In the genomic region with DNA sequence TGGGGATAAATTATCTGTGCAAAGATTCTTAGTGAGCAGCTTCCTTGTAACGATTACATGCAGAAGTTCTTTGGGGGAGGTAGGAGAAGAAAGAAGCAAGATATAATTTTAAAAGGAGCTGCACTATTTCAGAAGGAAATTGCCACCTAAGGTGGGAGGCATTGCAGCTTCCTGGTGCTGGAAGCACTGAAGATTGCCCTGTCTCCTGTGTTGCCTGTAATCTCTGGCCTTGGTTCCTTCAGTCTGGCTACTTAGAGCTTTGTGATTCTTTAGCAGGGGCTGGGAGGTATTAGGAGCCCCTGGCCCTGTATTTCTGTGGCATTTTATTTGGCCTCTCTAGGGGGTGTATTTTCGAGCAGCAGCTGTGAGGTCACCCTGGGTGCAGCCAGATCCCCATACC, we compare ENCODE assay signal across 23 cellular contexts. TPM values are rescaled to one million over a fixed set of nuclear protein-coding genes. Genes with fewer than 3 reads are reported as not detected.
DNase-seq lines count a peak whose midpoint lies in the region; ATAC-seq and TF ChIP-seq lines count a peak whose summit lies in the region.
"Had no signal": no experiment of that assay in that cellular context is flagged by ENCODE, and none has a peak within 500 bp of the region (broad histone marks: within the 10 kb centered on the region; RNA-seq: fewer than 3 reads in every experiment).

No MANE protein-coding gene starts in this region.

- no peaks in the 10 kb centered on the region for H3K79me2 ChIP-seq in neural progenitor cell (ENCODE audit: low read depth)

- no peaks in the 10 kb centered on the region for H3F3A ChIP-seq in neural progenitor cell (ENCODE audit: low read depth)

- H3K27ac ChIP-seq in caudate nucleus (ENCODE audit: low read depth, low read length) (peak overlapping the region; percentile 77), neural progenitor cell (no peak overlapping the region), lower lobe of right lung (no peak overlapping the region)

- H3K4me1 ChIP-seq in neural progenitor cell: peaks cover 13% of the 10 kb centered on the region
- no peaks in the 10 kb centered on the region for H3K4me1 ChIP-seq in lower lobe of right lung
- H3K4me1 ChIP-seq: BE2C, HAP-1 had no signal

- intact Hi-C loops in lower lobe of right lung (cut with DNase I): no loop called here

- peaks cover 12% of the 10 kb centered on the region for H3K4me1 Mint-ChIP-seq in neural progenitor cell
- H3K4me1 Mint-ChIP-seq: CD4-positive, CD25-positive, alpha-beta regulatory T cell; CD8-positive, alpha-beta memory T cell; IgD-negative memory B cell had no signal

- no peak for TF ChIP-seq CTCF in neural progenitor cell (IDR thresholded peaks at IDR 0.05)
- no peak for TF ChIP-seq CTCF in lower lobe of right lung (IDR thresholded peaks at IDR 0.05)

- ATAC-seq in HG02763 (IDR thresholded peaks at IDR 0.05; ENCODE audit: unreplicated experiment) (no peak), lower lobe of right lung (no peak), HG02588 (IDR thresholded peaks at IDR 0.05; ENCODE audit: unreplicated experiment) (no peak)
- ATAC-seq: GM12878, HepG2 had no signal

- no peak overlapping the region for H2AFZ ChIP-seq in neural progenitor cell (replicated peaks)

- no peak overlapping the region for H3K4me2 ChIP-seq in neural progenitor cell

- H3K27me3 ChIP-seq in neural progenitor cell (no peaks in the 10 kb centered on the region), lower lobe of right lung (ENCODE audit: low read depth) (no peaks in the 10 kb centered on the region)
- H3K27me3 ChIP-seq: BE2C had no signal

- H3K9ac ChIP-seq in neural progenitor cell: no peak overlapping the region

- no peaks in the 10 kb centered on the region for H3K9me3 Mint-ChIP-seq in neural progenitor cell

- H3K36me3 ChIP-seq in neural progenitor cell (no peaks in the 10 kb centered on the region), lower lobe of right lung (no peaks in the 10 kb centered on the region)
- H3K36me3 ChIP-seq: BE2C, HAP-1 had no signal

- H3K9me3 ChIP-seq in neural progenitor cell (ENCODE audit: low read depth): no peaks in the 10 kb centered on the region
- no peaks in the 10 kb centered on the region for H3K9me3 ChIP-seq in lower lobe of right lung
- H3K9me3 ChIP-seq: BE2C, HAP-1 had no signal

- H3K27me3 Mint-ChIP-seq in neural progenitor cell (ENCODE audit: insufficient read depth, low read depth): peaks cover 4% of the 10 kb centered on the region
- H3K27me3 Mint-ChIP-seq: CD4-positive, CD25-positive, alpha-beta regulatory T cell; CD8-positive, alpha-beta memory T cell had no signal

- no peak overlapping the region for H3K4me3 Mint-ChIP-seq in neural progenitor cell
- H3K4me3 Mint-ChIP-seq: CD4-positive, CD25-positive, alpha-beta regulatory T cell; CD8-positive, alpha-beta memory T cell; IgD-negative memory B cell had no signal

- no peaks in the 10 kb centered on the region for H3K36me3 Mint-ChIP-seq in neural progenitor cell
- H3K36me3 Mint-ChIP-seq: CD4-positive, CD25-positive, alpha-beta regulatory T cell; CD8-positive, alpha-beta memory T cell; IgD-negative memory B cell had no signal

- peak; percentile 53 for DNase-seq in NCI-H2227 (lab: John Stamatoyannopoulos, UW; ENCODE audit: unreplicated experiment)
- DNase-seq in NCI-H526 treated with DMSO at 0.1 percent for 48 hours (lab: John Stamatoyannopoulos, UW): peak; percentile 2
- peak in 11 of 61 donors; percentile 17 to 55 (median 32) for DNase-seq in caudate nucleus (lab: John Stamatoyannopoulos, UW)
- DNase-seq in neural progenitor cell (ENCODE audit: low spot score): no peak
- no peak for DNase-seq in NCI-H1694 (lab: John Stamatoyannopoulos, UW)
- no peak for DNase-seq in lower lobe of right lung
- DNase-seq: ACHN; BE2C; C1 segment of cervical spinal cord; CD4-positive, CD25-positive, alpha-beta regulatory T cell; CD8-positive, alpha-beta memory T cell; COR-L47; DMS 273 treated with DMSO at 0.1 percent for 48 hours; DMS53; DND-41; EL had no signal

- H3K27ac Mint-ChIP-seq in neural progenitor cell: peak overlapping the region; percentile 34
- H3K27ac Mint-ChIP-seq: CD4-positive, CD25-positive, alpha-beta regulatory T cell; CD8-positive, alpha-beta memory T cell had no signal

- no peaks in the 10 kb centered on the region for H4K20me1 ChIP-seq in neural progenitor cell (ENCODE audit: low read depth)

- H3K4me3 ChIP-seq in neural progenitor cell (no peak overlapping the region), lower lobe of right lung (no peak overlapping the region)
- H3K4me3 ChIP-seq: GM12878, HAP-1 had no signal

RNA-seq across cellular contexts. Expression of gene CACNA2D3, which starts 35.5 kb away (rescaled TPM):
- total RNA-seq in neural progenitor cell (ENCODE audit: low replicate concordance): 0.43 TPM in 1 of 2 replicates, not detected in the other
- 3.6 TPM for total RNA-seq in lower lobe of right lung
- total RNA-seq: CD4-positive, CD25-positive, alpha-beta regulatory T cell; CD8-positive, alpha-beta memory T cell; G401; GM12878; HepG2 had no signal

Comparison
In these comparisons a context has a peak if more than half of its experiments do, and no peak if none do; other contexts are left out.
1. DNase-seq: peak in NCI-H2227 (single experiment) and NCI-H526 treated with DMSO at 0.1 percent for 48 hours (single experiment); none in neural progenitor cell (single experiment), NCI-H1694 (single experiment) and lower lobe of right lung (single experiment).